11 cellular contexts compared by ENCODE assay signal in genomic region chr2:23916727-23917458, GRCh38. TPM values are rescaled to one million over a fixed set of nuclear protein-coding genes. Genes with fewer than 3 reads are reported as not detected.
DNase-seq lines count a peak whose midpoint lies in the region; ATAC-seq, FAIRE-seq and TF ChIP-seq lines count a peak whose summit lies in the region.
"Had no signal": no experiment of that assay in that cellular context is flagged by ENCODE, and none has a peak within 500 bp of the region (broad histone marks: within the 10 kb centered on the region; RNA-seq: fewer than 3 reads in every experiment).

No MANE protein-coding gene starts in this region.

- no peaks in the 10 kb centered on the region for H3K9me3 ChIP-seq in Karpas-422 (ENCODE audit: low read length)
- H3K9me3 ChIP-seq in small intestine (ENCODE audit: control insufficient read depth, low read depth): no peaks in the 10 kb centered on the region
- H3K9me3 ChIP-seq: SJSA1 had no signal

- ATAC-seq in GM18907 (IDR thresholded peaks at IDR 0.05; ENCODE audit: unreplicated experiment): peak; percentile 59
- no peak for ATAC-seq in HG03520 (IDR thresholded peaks at IDR 0.05; ENCODE audit: unreplicated experiment)
- ATAC-seq in GM21619 (IDR thresholded peaks at IDR 0.05; ENCODE audit: unreplicated experiment): no peak

- no peak overlapping the region for H2AFZ ChIP-seq in Karpas-422 (ENCODE audit: low read length)

- H3K4me2 ChIP-seq in Karpas-422 (ENCODE audit: low read depth, low read length, poor library complexity, severe bottlenecking): peak overlapping the region; percentile 52
- H3K4me2 ChIP-seq: KMS-11 had no signal

- peaks cover 24% of the 10 kb centered on the region for H3K4me1 Mint-ChIP-seq in brain

- H3K36me3 ChIP-seq in Karpas-422 (ENCODE audit: insufficient read depth, low read length): no peaks in the 10 kb centered on the region
- no peaks in the 10 kb centered on the region for H3K36me3 ChIP-seq in small intestine (ENCODE audit: control insufficient read depth in 2 of 2, insufficient read depth in 2 of 2, low read length in 2 of 2)
- H3K36me3 ChIP-seq: SJSA1 had no signal

- H3K4me3 ChIP-seq in Karpas-422 (ENCODE audit: low read length): no peak overlapping the region
- no peak overlapping the region for H3K4me3 ChIP-seq in small intestine (ENCODE audit: low read depth in 1 of 2, low read length in 2 of 2)
- H3K4me3 ChIP-seq: SJSA1 had no signal

- no peak for TF ChIP-seq CTCF in brain (conservative IDR thresholded peaks at IDR 0.05)

- peaks cover 98% of the 10 kb centered on the region for H3K79me2 ChIP-seq in Karpas-422 (ENCODE audit: low read length)

- peak overlapping the region; percentile 34 for H3K9ac ChIP-seq in Karpas-422 (ENCODE audit: low read length)
- H3K9ac ChIP-seq: KMS-11 had no signal

- H3K27me3 ChIP-seq in Karpas-422 (ENCODE audit: low read length) (no peaks in the 10 kb centered on the region), small intestine (ENCODE audit: control insufficient read depth in 2 of 2, insufficient read depth in 2 of 2, low read length in 2 of 2) (no peaks in the 10 kb centered on the region)
- H3K27me3 ChIP-seq: SJSA1 had no signal

- FAIRE-seq in small intestine (lab: Jason Lieb, UNC): no peak

- peak overlapping the region in 3 of 5 experiments; percentile 1 to 40 (median 23) for H3K27ac Mint-ChIP-seq in brain

- no peaks in the 10 kb centered on the region for H3K27me3 Mint-ChIP-seq in brain

- H3K27ac ChIP-seq in Karpas-422 (ENCODE audit: low read length) (peak overlapping the region; percentile 78), small intestine (ENCODE audit: low read depth in 1 of 2, low read length in 1 of 2) (no peak overlapping the region)
- H3K27ac ChIP-seq: KMS-11, SJSA1 had no signal

- WGBS in small intestine, 3 donors: 78 to 90% (median 83%) methylated on average over 3 of the region's 3 CpGs

- H3K36me3 Mint-ChIP-seq in brain: peaks cover 22% of the 10 kb centered on the region

- H3K4me3 Mint-ChIP-seq in brain: no peak overlapping the region

- H3K9me2 ChIP-seq in Karpas-422 (replicated peaks; ENCODE audit: insufficient read depth, low read length): no peaks in the 10 kb centered on the region

- H4K20me1 ChIP-seq in Karpas-422 (ENCODE audit: insufficient read depth, low read depth, low read length): 0 out of 2 replicates have a peak, but pooled peaks cover 6% of the 10 kb centered on the region

- DNase-seq in ACHN (peak; percentile 22), Karpas-422 (peak; percentile 64), NCI-H226 (no peak), small intestine (no peak)
- DNase-seq: DMS 273 treated with DMSO at 0.1 percent for 48 hours had no signal

- in situ Hi-C loops in ACHN (cut with HindIII; ENCODE audit: low pct_ligation_motif_present, low pct_unique_long_range_greater_than_20kb, low sequenced_read_pairs): no loop called here

- no peaks in the 10 kb centered on the region for H3K9me3 Mint-ChIP-seq in brain

- H3K4me1 ChIP-seq in Karpas-422 (ENCODE audit: low read length) (peaks cover 29% of the 10 kb centered on the region), small intestine (ENCODE audit: control insufficient read depth in 2 of 2, insufficient read depth in 1 of 2, low read depth in 1 of 2, low read length in 1 of 2) (peaks cover 0 to 10% of the 10 kb centered on the region in 2 donors)
- H3K4me1 ChIP-seq: SJSA1 had no signal

RNA-seq across cellular contexts. Expression of gene ATAD2B, which starts 10.0 kb away (rescaled TPM):
- total RNA-seq in Karpas-422 (2014; rRNA removed; shearing (Covaris generic); ENCODE audit: low replicate concordance): 17.1 and 34.5 TPM in 2 replicates
- polyA plus RNA-seq in brain (ENCODE audit: insufficient read depth, low read depth, low replicate concordance) (1.6 TPM), small intestine (1 to 10 TPM; 4.0 to 7.8 (median 5.9) TPM)

RNA-seq across cellular contexts. Expression of gene UBXN2A, which starts 23.4 kb away (rescaled TPM):
- total RNA-seq in Karpas-422 (2014; rRNA removed; shearing (Covaris generic); ENCODE audit: low replicate concordance): 11.0 and 12.0 TPM in 2 replicates
- polyA plus RNA-seq in brain (ENCODE audit: insufficient read depth, low read depth, low replicate concordance): 12.1 TPM
- polyA plus RNA-seq in small intestine: 10 to 100 TPM in 2 of 3 donors, 1 to 10 TPM in 1; 8.7 to 20.0 (median 15.7) TPM

Comparison
In these comparisons a context has a peak if more than half of its experiments do, and no peak if none do; other contexts are left out.
1. DNase-seq: peak in ACHN (single experiment) and Karpas-422 (single experiment); none in NCI-H226 (single experiment) and small intestine (single experiment).